Comparison of ENCODE assay signal across 12 cellular contexts in the genomic region with DNA sequence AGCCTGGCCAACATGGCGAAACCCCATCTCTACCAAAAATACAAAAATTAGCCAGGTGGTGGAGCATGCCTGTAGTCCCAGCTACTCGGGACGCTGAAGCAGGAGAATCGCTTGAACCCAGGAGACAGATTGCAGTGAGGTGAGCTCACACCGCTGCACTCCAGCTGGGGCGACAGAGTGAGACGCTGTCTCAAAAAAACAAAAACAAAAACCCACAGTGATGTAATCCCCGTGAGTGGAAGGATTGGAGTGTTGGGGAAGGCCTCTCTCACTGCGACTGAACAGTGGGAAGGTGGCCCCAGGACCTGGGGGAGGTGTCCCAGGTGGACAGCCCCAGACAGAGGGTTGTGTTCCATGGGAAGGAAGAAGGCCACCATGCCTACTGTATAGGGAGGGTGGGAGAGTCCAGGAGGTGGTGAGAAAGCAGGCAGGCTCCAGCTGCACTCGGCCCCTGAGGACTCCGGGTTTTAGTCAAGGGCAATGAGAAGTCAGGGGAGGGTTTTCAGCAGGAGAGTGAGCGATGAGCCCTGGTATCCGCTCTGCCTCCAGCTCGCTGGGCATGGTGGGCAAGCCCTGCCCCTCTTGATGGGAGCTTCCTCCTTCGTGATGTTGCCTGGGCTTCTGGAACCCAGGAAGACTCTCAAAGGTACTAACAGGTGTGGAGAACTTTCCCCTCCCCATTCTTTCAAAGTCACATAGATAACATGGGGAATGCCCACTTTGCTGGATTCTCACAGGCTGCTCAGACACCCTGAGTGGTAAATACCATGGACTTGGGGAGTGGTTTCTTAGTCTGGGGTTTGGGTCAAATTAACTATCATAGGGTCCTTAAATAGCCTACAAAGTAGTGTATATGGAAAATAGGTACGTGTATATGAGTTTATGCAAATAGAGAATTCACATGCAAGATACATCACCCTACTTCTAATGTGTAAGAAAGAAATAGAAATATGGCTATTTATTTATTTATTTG.
DNase-seq lines count a peak whose midpoint lies in the region; ATAC-seq and TF ChIP-seq lines count a peak whose summit lies in the region.
"Had no signal": no experiment of that assay in that cellular context is flagged by ENCODE, and none has a peak within 500 bp of the region (broad histone marks: within the 10 kb centered on the region; RNA-seq: fewer than 3 reads in every experiment).

No MANE protein-coding gene starts in this region.

- H3K4me3 Mint-ChIP-seq in MCF 10A (ENCODE audit: unreplicated experiment), result no peak overlapping the region
- peak overlapping the region; percentile 43 for H3K4me3 Mint-ChIP-seq in glutamatergic neuron (ENCODE audit: unreplicated experiment)
- no peak overlapping the region for H3K4me3 Mint-ChIP-seq in stimulated activated effector memory CD8-positive, alpha-beta T cell treated with anti-CD3 and anti-CD28 coated beads, Interleukin-12 subunit alpha, Interleukin-12 subunit beta, amount 100 ng/mL, for 72 hours
- H3K4me3 Mint-ChIP-seq: stimulated activated naive CD8-positive, alpha-beta T cell treated with anti-CD3 and anti-CD28 coated beads, Interleukin-15, Interleukin-2, amounts not matched to agents 100 ng/mL and 50 ng/mL, for 24 hours had no signal

- H3K27ac ChIP-seq in breast epithelium (peak overlapping the region in 1 of 2 donors; percentile 80), transverse colon (peak overlapping the region; percentile 83 to 87 (median 84))
- H3K27ac ChIP-seq: 22Rv1 had no signal

- H3K27ac Mint-ChIP-seq in MCF 10A (ENCODE audit: low read depth, unreplicated experiment) (peak overlapping the region; percentile 57), glutamatergic neuron (ENCODE audit: unreplicated experiment) (peak overlapping the region; percentile 89)
- no peak overlapping the region for H3K27ac Mint-ChIP-seq in stimulated activated effector memory CD8-positive, alpha-beta T cell treated with anti-CD3 and anti-CD28 coated beads, Interleukin-12 subunit alpha, Interleukin-12 subunit beta, amount 100 ng/mL, for 72 hours
- H3K27ac Mint-ChIP-seq: stimulated activated naive CD8-positive, alpha-beta T cell treated with anti-CD3 and anti-CD28 coated beads, Interleukin-15, Interleukin-2, amounts not matched to agents 100 ng/mL and 50 ng/mL, for 24 hours had no signal

- no peak for TF ChIP-seq CTCF in MCF 10A (IDR thresholded peaks at IDR 0.05; ENCODE audit: unreplicated experiment)
- TF ChIP-seq CTCF in breast epithelium (IDR thresholded peaks at IDR 0.05), result no peak
- TF ChIP-seq CTCF in glutamatergic neuron (IDR thresholded peaks at IDR 0.05; ENCODE audit: partially characterized antibody, unreplicated experiment), result no peak
- TF ChIP-seq CTCF in transverse colon (IDR thresholded peaks at IDR 0.05), result no peak

- POLR2A ChIA-PET in MCF 10A (lab: Yijun Ruan, JAX), result interaction anchor here (0.6 to 1.4 kb wide), 4 partner anchors 32 to 171 kb away, joined by 3 to 9 read pairs (median 6); no protein-coding TSS in a partner anchor

- CTCF ChIA-PET in MCF 10A (lab: Yijun Ruan, JAX), result interaction anchor here (0.7 to 2.1 kb wide), 5 partner anchors 24 to 77 kb away, joined by 3 to 11 read pairs (median 6); no protein-coding TSS in a partner anchor

- no peak for TF ChIP-seq POLR2A in breast epithelium (IDR thresholded peaks at IDR 0.05)
- no peak for TF ChIP-seq POLR2A in transverse colon (IDR thresholded peaks at IDR 0.05)

- H3K4me3 ChIP-seq in breast epithelium, result no peak overlapping the region
- no peak overlapping the region for H3K4me3 ChIP-seq in transverse colon

- intact Hi-C loops in MCF 10A (cut with micrococcal nuclease) (loop anchor here (5.0 kb wide), 1 partner anchor 72 kb away; a partner anchor contains a TSS), breast epithelium (cut with DNase I; ENCODE audit: low total_unique reads) (no loop called here), transverse colon (cut with DNase I; ENCODE audit: low total_unique reads) (loop anchor here (5.0 kb wide), 1 partner anchor 72 kb away; a partner anchor contains a TSS), posterior vena cava (cut with DNase I) (loop anchor here in 1 of 2 donors (10.0 kb wide), 1 partner anchor 70 kb away; a partner anchor contains a TSS)

- no peaks in the 10 kb centered on the region for H3K36me3 Mint-ChIP-seq in MCF 10A (ENCODE audit: insufficient read depth, unreplicated experiment)
- H3K36me3 Mint-ChIP-seq in glutamatergic neuron (ENCODE audit: unreplicated experiment), result no peaks in the 10 kb centered on the region
- H3K36me3 Mint-ChIP-seq in stimulated activated effector memory CD8-positive, alpha-beta T cell treated with anti-CD3 and anti-CD28 coated beads, Interleukin-12 subunit alpha, Interleukin-12 subunit beta, amount 100 ng/mL, for 72 hours, result no peaks in the 10 kb centered on the region
- H3K36me3 Mint-ChIP-seq: activated naive CD4-positive, alpha-beta T cell treated with anti-CD3 and anti-CD28 coated beads, Interleukin-2, amount 50 U/mL, for 72 hours had no signal

- peaks cover 0 to 4% of the 10 kb centered on the region in 2 donors for H3K4me1 ChIP-seq in breast epithelium
- H3K4me1 ChIP-seq in transverse colon, result peaks cover 43 to 78% (median 59%) of the 10 kb centered on the region in 4 donors

- H3K4me1 Mint-ChIP-seq in MCF 10A (ENCODE audit: insufficient read depth, unreplicated experiment) (peaks cover 39% of the 10 kb centered on the region), glutamatergic neuron (ENCODE audit: low read depth, unreplicated experiment) (peaks cover 50% of the 10 kb centered on the region)
- peaks cover 13% of the 10 kb centered on the region for H3K4me1 Mint-ChIP-seq in stimulated activated effector memory CD8-positive, alpha-beta T cell treated with anti-CD3 and anti-CD28 coated beads, Interleukin-12 subunit alpha, Interleukin-12 subunit beta, amount 100 ng/mL, for 72 hours

- no TSS peak for BruUV-seq in MCF 10A (replicated peaks; lab: Mats Ljungman, UMichigan)

- no peaks in the 10 kb centered on the region for H3K36me3 ChIP-seq in breast epithelium
- H3K36me3 ChIP-seq in transverse colon, result no peaks in the 10 kb centered on the region

- H3K9me3 ChIP-seq in breast epithelium (no peaks in the 10 kb centered on the region), transverse colon (no peaks in the 10 kb centered on the region)

- H3K27me3 ChIP-seq in breast epithelium (no peaks in the 10 kb centered on the region), transverse colon (no peaks in the 10 kb centered on the region)

- no peak for TF ChIP-seq EP300 in transverse colon (IDR thresholded peaks at IDR 0.05; ENCODE audit: low read depth)

- in situ Hi-C loops in transverse colon (cut with MboI; ENCODE audit: low pct_ligation_motif_present in 1 of 4, low pct_unique_long_range_greater_than_20kb in 1 of 4, low sequenced_read_pairs in 3 of 4), result no loop called here

- DNase-seq in MCF 10A (ENCODE audit: unreplicated experiment) (no peak), breast epithelium (ENCODE audit: low spot score in 2 of 2) (no peak), glutamatergic neuron (no peak), transverse colon (no peak), posterior vena cava (ENCODE audit: low spot score) (no peak), DMS114 treated with DMSO at 0.1 percent for 48 hours (lab: John Stamatoyannopoulos, UW; ENCODE audit: unreplicated experiment) (no peak)
- DNase-seq in stimulated activated effector memory CD8-positive, alpha-beta T cell treated with anti-CD3 and anti-CD28 coated beads, Interleukin-12 subunit alpha, Interleukin-12 subunit beta, amount 100 ng/mL, for 72 hours (ENCODE audit: low spot score in 2 of 2), result no peak
- DNase-seq: NCI-H2081 treated with DMSO at 0.1 percent for 48 hours had no signal

- peak; percentile 31 for ATAC-seq in HG03432 (IDR thresholded peaks at IDR 0.05; ENCODE audit: unreplicated experiment)
- no peak for ATAC-seq in stimulated activated effector memory CD8-positive, alpha-beta T cell treated with anti-CD3 and anti-CD28 coated beads, Interleukin-12 subunit alpha, Interleukin-12 subunit beta, amount 100 ng/mL, for 72 hours

- H3K27me3 Mint-ChIP-seq in MCF 10A (ENCODE audit: insufficient read depth, unreplicated experiment) (no peaks in the 10 kb centered on the region), glutamatergic neuron (ENCODE audit: unreplicated experiment) (peaks cover 18% of the 10 kb centered on the region)
- H3K27me3 Mint-ChIP-seq: stimulated activated naive CD8-positive, alpha-beta T cell treated with anti-CD3 and anti-CD28 coated beads, Interleukin-15, Interleukin-2, amounts not matched to agents 100 ng/mL and 50 ng/mL, for 24 hours had no signal

- 77 to 98% methylated on average over 7 to 16 of the region's 16 CpGs for WGBS in transverse colon (ENCODE audit: low coverage in 1 of 2), 2 donors

- H3K9me3 Mint-ChIP-seq in MCF 10A (ENCODE audit: unreplicated experiment), result no peaks in the 10 kb centered on the region
- H3K9me3 Mint-ChIP-seq in glutamatergic neuron (ENCODE audit: unreplicated experiment), result peaks cover 21% of the 10 kb centered on the region
- H3K9me3 Mint-ChIP-seq in stimulated activated effector memory CD8-positive, alpha-beta T cell treated with anti-CD3 and anti-CD28 coated beads, Interleukin-12 subunit alpha, Interleukin-12 subunit beta, amount 100 ng/mL, for 72 hours, result no peaks in the 10 kb centered on the region
- H3K9me3 Mint-ChIP-seq: activated naive CD4-positive, alpha-beta T cell treated with anti-CD3 and anti-CD28 coated beads, Interleukin-2, amount 50 U/mL, for 72 hours; stimulated activated naive CD8-positive, alpha-beta T cell treated with anti-CD3 and anti-CD28 coated beads, Interleukin-15, Interleukin-2, amounts not matched to agents 100 ng/mL and 50 ng/mL, for 24 hours had no signal
